Comparison of ENCODE assay signal across 8 cellular contexts in genomic region chr12:31118347-31118830, GRCh38. TPM values are rescaled to one million over a fixed set of nuclear protein-coding genes. Genes with fewer than 3 reads are reported as not detected.
A peak's percentile ranks its signal among the peaks of the same experiment; 100 is the strongest.
DNase-seq lines count a peak whose midpoint lies in the region; ATAC-seq and TF ChIP-seq lines count a peak whose summit lies in the region.

No MANE protein-coding gene starts in this region.

- peak overlapping the region; percentile 30 for H3K4me3 ChIP-seq in cardiac muscle cell
- peak overlapping the region; percentile 19 to 58 (median 45) for H3K4me3 ChIP-seq in gastrocnemius medialis

- CTCF ChIA-PET in activated CD4-positive, alpha-beta T cell treated with anti-CD3 and anti-CD28 coated beads, Interleukin-2, amount 10 ng/mL, durations not matched to agents 7 days and 5 days (lab: Charles Lee) = no interaction called here

- peak; percentile 6 for DNase-seq in CD1c-positive myeloid dendritic cell (ENCODE audit: extremely low spot score)
- DNase-seq in cardiac muscle cell (ENCODE audit: low read depth in 1 of 2, low spot score in 1 of 2) = no peak
- DNase-seq in gastrocnemius medialis = no peak
- no peak for DNase-seq in CD14-positive monocyte (ENCODE audit: low spot score)
- DNase-seq in epidermal melanocyte (ENCODE audit: insufficient read length, low spot score) = no peak
- DNase-seq in activated CD4-positive, alpha-beta T cell treated with anti-CD3 and anti-CD28 coated beads, Interleukin-2, amount 10 ng/mL, durations not matched to agents 7 days and 5 days = no peak

- TF ChIP-seq POLR2A in gastrocnemius medialis (IDR thresholded peaks at IDR 0.05) = no peak

- H3K27me3 ChIP-seq in cardiac muscle cell (peaks cover 42% of the 10 kb centered on the region), gastrocnemius medialis (peaks cover 20 to 24% (median 20%) of the 10 kb centered on the region in 3 donors)

- H3K27me3 Mint-ChIP-seq in CD14-positive monocyte (ENCODE audit: low read depth in 3 of 3) = peaks cover 14 to 48% (median 20%) of the 10 kb centered on the region in 3 donors
- peaks cover 34% of the 10 kb centered on the region for H3K27me3 Mint-ChIP-seq in activated CD4-positive, alpha-beta T cell treated with anti-CD3 and anti-CD28 coated beads, Interleukin-2, amount 10 ng/mL, durations not matched to agents 7 days and 5 days

- peak; percentile 33 for ATAC-seq in HG02938 (IDR thresholded peaks at IDR 0.05; ENCODE audit: unreplicated experiment)
- ATAC-seq in SK-N-SH treated with all-trans-retinoic acid at 6 μM for 48 hours = peak; percentile 40
- ATAC-seq in gastrocnemius medialis = no peak

- intact Hi-C loops in gastrocnemius medialis (cut with DNase I; ENCODE audit: low total_unique reads) (loop anchor here (5.0 kb wide), 1 partner anchor 154 kb away; no protein-coding TSS in a partner anchor), CD14-positive monocyte (cut with micrococcal nuclease) (no loop called here)

- peak overlapping the region in 1 of 2 donors; percentile 82 for H3K4me3 Mint-ChIP-seq in CD14-positive monocyte
- no peak overlapping the region for H3K4me3 Mint-ChIP-seq in activated CD4-positive, alpha-beta T cell treated with anti-CD3 and anti-CD28 coated beads, Interleukin-2, amount 10 ng/mL, durations not matched to agents 7 days and 5 days

- H3K9me3 ChIP-seq in cardiac muscle cell (ENCODE audit: low read depth) = no peaks in the 10 kb centered on the region
- no peaks in the 10 kb centered on the region for H3K9me3 ChIP-seq in gastrocnemius medialis

- TF ChIP-seq CTCF in cardiac muscle cell (IDR thresholded peaks at IDR 0.05; ENCODE audit: low read depth, low read length) (no peak), gastrocnemius medialis (IDR thresholded peaks at IDR 0.05 in 4 of 5, conservative IDR thresholded peaks at IDR 0.05 in 1 of 5) (no peak), CD14-positive monocyte (IDR thresholded peaks at IDR 0.05) (no peak)

- in situ Hi-C loops in gastrocnemius medialis (cut with MboI; ENCODE audit: low sequenced_read_pairs in 4 of 4) = loop anchor here in 1 of 4 donors (25.0 kb wide), 1 partner anchor 119 kb away; no protein-coding TSS in a partner anchor

- H3K36me3 ChIP-seq in cardiac muscle cell (no peaks in the 10 kb centered on the region), gastrocnemius medialis (no peaks in the 10 kb centered on the region)

- no peaks in the 10 kb centered on the region for H3K36me3 Mint-ChIP-seq in CD14-positive monocyte
- no peaks in the 10 kb centered on the region for H3K36me3 Mint-ChIP-seq in activated CD4-positive, alpha-beta T cell treated with anti-CD3 and anti-CD28 coated beads, Interleukin-2, amount 10 ng/mL, durations not matched to agents 7 days and 5 days (ENCODE audit: low read depth)

- H3K27ac Mint-ChIP-seq in CD14-positive monocyte = no peak overlapping the region
- no peak overlapping the region for H3K27ac Mint-ChIP-seq in activated CD4-positive, alpha-beta T cell treated with anti-CD3 and anti-CD28 coated beads, Interleukin-2, amount 10 ng/mL, durations not matched to agents 7 days and 5 days

- POLR2A ChIA-PET in activated CD4-positive, alpha-beta T cell treated with anti-CD3 and anti-CD28 coated beads, Interleukin-2, amount 10 ng/mL, durations not matched to agents 7 days and 5 days (lab: Charles Lee) = no interaction called here

- H3K4me1 ChIP-seq in cardiac muscle cell (ENCODE audit: low read depth) = no peaks in the 10 kb centered on the region
- peaks cover 0 to 28% of the 10 kb centered on the region in 2 donors for H3K4me1 ChIP-seq in gastrocnemius medialis

- peaks cover 15% of the 10 kb centered on the region for H3K4me1 Mint-ChIP-seq in CD14-positive monocyte
- peaks cover 7% of the 10 kb centered on the region for H3K4me1 Mint-ChIP-seq in activated CD4-positive, alpha-beta T cell treated with anti-CD3 and anti-CD28 coated beads, Interleukin-2, amount 10 ng/mL, durations not matched to agents 7 days and 5 days

- peaks cover 0 to 23% (median 2%) of the 10 kb centered on the region in 7 donors for H3K9me3 Mint-ChIP-seq in CD14-positive monocyte
- no peaks in the 10 kb centered on the region for H3K9me3 Mint-ChIP-seq in activated CD4-positive, alpha-beta T cell treated with anti-CD3 and anti-CD28 coated beads, Interleukin-2, amount 10 ng/mL, durations not matched to agents 7 days and 5 days

- H3K27ac ChIP-seq in cardiac muscle cell (no peak overlapping the region), gastrocnemius medialis (no peak overlapping the region)

TF ChIP-seq in SK-N-SH treated with all-trans-retinoic acid at 6 μM for 48 hours, 23 proteins besides CTCF, POLR2A, EP300 and RAD21 (continues in another document):
- TF ChIP-seq CSDC2 (CRISPR knock-in tag; IDR thresholded peaks at IDR 0.05) (no peak), ZNF70 (CRISPR knock-in tag; IDR thresholded peaks at IDR 0.05) (no peak), ZFP3 (CRISPR knock-in tag; IDR thresholded peaks at IDR 0.05) (no peak), ZFP30 (CRISPR knock-in tag; IDR thresholded peaks at IDR 0.05) (no peak), ISL1 (CRISPR knock-in tag; IDR thresholded peaks at IDR 0.05) (no peak), TSHZ2 (CRISPR knock-in tag; IDR thresholded peaks at IDR 0.05) (no peak), RARB (CRISPR knock-in tag; IDR thresholded peaks at IDR 0.05) (no peak), ARNTL (CRISPR knock-in tag; IDR thresholded peaks at IDR 0.05; ENCODE audit: borderline replicate concordance, low read depth) (no peak), PPARA (CRISPR knock-in tag; IDR thresholded peaks at IDR 0.05; ENCODE audit: borderline replicate concordance) (no peak), GLIS3 (CRISPR knock-in tag; IDR thresholded peaks at IDR 0.05) (no peak), POU6F1 (CRISPR knock-in tag; IDR thresholded peaks at IDR 0.05; ENCODE audit: borderline replicate concordance, low read depth) (no peak), ZNF8 (CRISPR knock-in tag; IDR thresholded peaks at IDR 0.05) (no peak), SNAI2 (CRISPR knock-in tag; IDR thresholded peaks at IDR 0.05) (no peak), CREB5 (CRISPR knock-in tag; IDR thresholded peaks at IDR 0.05; ENCODE audit: low read depth) (no peak), TOX (CRISPR knock-in tag; IDR thresholded peaks at IDR 0.05; ENCODE audit: borderline replicate concordance) (no peak)

RNA-seq across cellular contexts. Expression of gene DDX11, which starts 44.7 kb away (rescaled TPM):
- total RNA-seq in cardiac muscle cell = 27.7 and 46.0 TPM in 2 replicates
- 41.8 and 56.4 TPM in 2 replicates for polyA plus RNA-seq in cardiac muscle cell
- 10 to 100 TPM in 2 of 4 donors, 1 to 10 TPM in 2; 5.1 to 29.8 (median 13.3) TPM for total RNA-seq in gastrocnemius medialis
- 1 to 10 TPM in 1 of 2 donors, under 1 TPM in 1; 0.61 to 1.7 TPM for polyA plus RNA-seq in CD14-positive monocyte
- 100 to 1,000 TPM; 143 to 181 TPM for total RNA-seq in activated CD4-positive, alpha-beta T cell treated with anti-CD3 and anti-CD28 coated beads, Interleukin-2, amount 10 ng/mL, durations not matched to agents 7 days and 5 days

Comparison
In these comparisons a context has a peak if more than half of its experiments do, and no peak if none do; other contexts are left out.
1. ATAC-seq: peak in HG02938 (single experiment) and SK-N-SH treated with all-trans-retinoic acid at 6 μM for 48 hours (single experiment); none in gastrocnemius medialis (0 of 2).